Comparison of ENCODE assay signal across 26 cellular contexts in genomic region chr12:9388379-9388778, GRCh38.
DNase-seq lines count a peak whose midpoint lies in the region; ATAC-seq, FAIRE-seq and TF ChIP-seq lines count a peak whose summit lies in the region.
"Had no signal": no experiment of that assay in that cellular context is flagged by ENCODE, and none has a peak within 500 bp of the region (broad histone marks: within the 10 kb centered on the region; RNA-seq: fewer than 3 reads in every experiment).

No MANE protein-coding gene starts in this region.

- ATAC-seq in memory B cell (ENCODE audit: low read depth) (peak; percentile 61), PC-3 (no peak)
- ATAC-seq: CD8-positive, alpha-beta T cell; T-cell had no signal

- no peaks in the 10 kb centered on the region for H4K20me1 ChIP-seq in PC-3 (ENCODE audit: low read length)

- no peak for TF ChIP-seq CTCF in PC-3 (conservative IDR thresholded peaks at IDR 0.05; ENCODE audit: low read depth, low read length)

- no TSS peak for BruUV-seq in PC-3 (replicated peaks; lab: Mats Ljungman, UMichigan)

- no peak overlapping the region for H3K9ac ChIP-seq in PC-3 (ENCODE audit: low read length)
- H3K9ac ChIP-seq: GM23248, KMS-11 had no signal

- H2AFZ ChIP-seq in PC-3 (ENCODE audit: low read length): no peak overlapping the region
- H2AFZ ChIP-seq: GM23248 had no signal

- no peaks in the 10 kb centered on the region for H3K4me1 ChIP-seq in PC-3 (ENCODE audit: insufficient read depth, low read length)
- H3K4me1 ChIP-seq: SJSA1 had no signal

- H3K4me3 ChIP-seq in PC-3 (ENCODE audit: low read length): no peak overlapping the region
- H3K4me3 ChIP-seq: GM23248, SJSA1 had no signal

- H3K9me3 Mint-ChIP-seq in memory B cell: peaks cover 1% of the 10 kb centered on the region
- H3K9me3 Mint-ChIP-seq: CD8-positive, alpha-beta T cell; IgD-negative memory B cell; T-cell had no signal

- no peaks in the 10 kb centered on the region for H3K9me3 ChIP-seq in PC-3 (ENCODE audit: low read length)
- H3K9me3 ChIP-seq: SJSA1 had no signal

- no peak overlapping the region for H3K4me2 ChIP-seq in PC-3 (ENCODE audit: low read length)
- H3K4me2 ChIP-seq: KMS-11 had no signal

- no peaks in the 10 kb centered on the region for H3K79me2 ChIP-seq in PC-3 (ENCODE audit: low read length)

- intact Hi-C loops in PC-3 (cut with micrococcal nuclease): no loop called here

- no peaks in the 10 kb centered on the region for H3K36me3 Mint-ChIP-seq in memory B cell
- H3K36me3 Mint-ChIP-seq: CD8-positive, alpha-beta T cell; IgD-negative memory B cell; T-cell had no signal

- no peak overlapping the region for H3K27ac ChIP-seq in PC-3 (ENCODE audit: low read length)
- H3K27ac ChIP-seq: C4-2B, GM23248, KMS-11, SJSA1 had no signal

- no peaks in the 10 kb centered on the region for H3K36me3 ChIP-seq in PC-3 (ENCODE audit: low read depth, low read length)
- H3K36me3 ChIP-seq: SJSA1 had no signal

- H3K4me3 Mint-ChIP-seq in memory B cell: no peak overlapping the region
- H3K4me3 Mint-ChIP-seq: CD8-positive, alpha-beta T cell; T-cell had no signal

- CTCF ChIA-PET in PC-3 (lab: Charles Lee): no interaction called here

- H3K27me3 ChIP-seq in PC-3 (ENCODE audit: low read length): peaks cover 54% of the 10 kb centered on the region

- FAIRE-seq in GM19239 (lab: Jason Lieb, UNC): no peak

- H3K4me1 Mint-ChIP-seq in memory B cell: peaks cover 23% of the 10 kb centered on the region

- no peaks in the 10 kb centered on the region for H3F3A ChIP-seq in PC-3 (ENCODE audit: low read length, unreplicated experiment)

- H3K9me2 ChIP-seq in PC-3 (replicated peaks; ENCODE audit: low read length): no peaks in the 10 kb centered on the region

- H3K27ac Mint-ChIP-seq in memory B cell: peak overlapping the region; percentile 16
- H3K27ac Mint-ChIP-seq: CD8-positive, alpha-beta T cell had no signal

- DNase-seq in NAMALWA (ENCODE audit: low spot score) (peak; percentile 45), NCI-H526 treated with DMSO at 0.1 percent for 48 hours (lab: John Stamatoyannopoulos, UW) (peak; percentile 91), memory B cell (ENCODE audit: low spot score in 2 of 2) (no peak), amniotic stem cell (lab: John Stamatoyannopoulos, UW) (no peak), PC-3 (no peak), GM19239 (ENCODE audit: insufficient read length, low spot score) (no peak)
- DNase-seq in activated T-cell treated with anti-CD3 and anti-CD28 coated beads, Interleukin-2, amount 50 U/mL, for 48 hours: no peak
- DNase-seq: CD8-positive, alpha-beta T cell; DMS153; DND-41; GM23248; H7; NCI-H1092 treated with DMSO at 0.1 percent for 48 hours; NCI-H1694; NCI-H2029 treated with DMSO at 0.1 percent for 48 hours; NCI-H2171 treated with DMSO at 0.1 percent for 48 hours; NCI-H524; NCI-H82; NK-92 treated with Interleukin-12 subunit alpha and Interleukin-12 subunit beta, amount 100 ng/mL, for 24 hours; Right ventricle myocardium superior; RPMI8226; T-cell had no signal

- POLR2A ChIA-PET in PC-3 (lab: Charles Lee; ENCODE audit: unreplicated experiment): no interaction called here

- H3K27me3 Mint-ChIP-seq in memory B cell: no peaks in the 10 kb centered on the region
- H3K27me3 Mint-ChIP-seq: IgD-negative memory B cell, T-cell had no signal

Comparison
In these comparisons a context has a peak if more than half of its experiments do, and no peak if none do; other contexts are left out.
1. DNase-seq: peak in NAMALWA (single experiment) and NCI-H526 treated with DMSO at 0.1 percent for 48 hours (single experiment); none in memory B cell (0 of 2), amniotic stem cell (single experiment), PC-3 (single experiment), GM19239 (single experiment) and activated T-cell treated with anti-CD3 and anti-CD28 coated beads, Interleukin-2, amount 50 U/mL, for 48 hours (0 of 2).